In the genomic region with DNA sequence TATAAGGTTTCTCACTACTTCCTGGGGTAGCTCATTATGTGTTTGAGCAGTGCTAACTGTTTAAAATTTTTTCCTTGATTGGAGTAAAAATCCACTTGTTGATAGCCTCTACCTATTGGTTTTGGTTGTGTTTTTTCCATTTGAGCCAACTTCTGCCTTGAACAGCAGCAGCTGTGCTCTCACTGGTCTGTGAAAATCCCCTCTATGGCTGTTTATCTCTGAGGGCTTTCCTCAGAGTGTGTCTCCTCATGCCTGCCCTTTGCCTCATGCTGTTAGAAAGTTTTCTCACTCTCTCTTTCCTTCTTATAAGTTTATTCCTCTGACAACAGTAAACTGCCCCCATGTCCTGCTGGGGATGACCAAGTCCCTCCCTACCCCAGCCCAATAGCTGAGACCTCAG, we compare ENCODE assay signal across 1 cellular context.
TF ChIP-seq lines count a peak whose summit lies in the region.

No MANE protein-coding gene starts in this region.

TF ChIP-seq in HEK293, 187 proteins besides CTCF, POLR2A, EP300 and RAD21 (continued from another document):
- TF ChIP-seq ZBTB49 (tag by site-specific recombination; IDR thresholded peaks at IDR 0.05; ENCODE audit: low read depth) = no peak
- peak; percentile 74 for TF ChIP-seq SCRT2 (tag by site-specific recombination; IDR thresholded peaks at IDR 0.05)
- no peak for TF ChIP-seq ZNF704 (tag by site-specific recombination; IDR thresholded peaks at IDR 0.05)
- TF ChIP-seq ZNF341 (tag by site-specific recombination; IDR thresholded peaks at IDR 0.05; ENCODE audit: low read depth) = no peak
- no peak for TF ChIP-seq ZNF621 (tag by site-specific recombination; IDR thresholded peaks at IDR 0.05)
- TF ChIP-seq, protein P1, sequence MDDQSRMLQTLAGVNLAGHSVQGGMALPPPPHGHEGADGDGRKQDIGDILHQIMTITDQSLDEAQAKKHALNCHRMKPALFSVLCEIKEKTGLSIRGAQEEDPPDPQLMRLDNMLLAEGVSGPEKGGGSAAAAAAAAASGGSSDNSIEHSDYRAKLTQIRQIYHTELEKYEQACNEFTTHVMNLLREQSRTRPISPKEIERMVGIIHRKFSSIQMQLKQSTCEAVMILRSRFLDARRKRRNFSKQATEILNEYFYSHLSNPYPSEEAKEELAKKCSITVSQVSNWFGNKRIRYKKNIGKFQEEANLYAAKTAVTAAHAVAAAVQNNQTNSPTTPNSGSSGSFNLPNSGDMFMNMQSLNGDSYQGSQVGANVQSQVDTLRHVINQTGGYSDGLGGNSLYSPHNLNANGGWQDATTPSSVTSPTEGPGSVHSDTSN (CRISPR knock-in tag; IDR thresholded peaks at IDR 0.05) = no peak
- no peak for TF ChIP-seq ZBTB1 (tag by site-specific recombination; IDR thresholded peaks at IDR 0.05)
- TF ChIP-seq PRDM1 (tag by site-specific recombination; IDR thresholded peaks at IDR 0.05) = no peak
- no peak for TF ChIP-seq ZNF560 (tag by site-specific recombination; IDR thresholded peaks at IDR 0.05; ENCODE audit: borderline replicate concordance)
- no peak for TF ChIP-seq ZNF677 (tag by site-specific recombination; IDR thresholded peaks at IDR 0.05)
